Comparison of ENCODE assay signal across 2 cellular contexts in genomic region chr9:119736478-119737454, GRCh38.
TF ChIP-seq lines count a peak whose summit lies in the region.

No MANE protein-coding gene starts in this region.

TF ChIP-seq in SK-N-SH, 30 proteins besides CTCF, POLR2A, EP300 and RAD21 (continued from another document):
- TF ChIP-seq JUND (IDR thresholded peaks at IDR 0.05) (no peak), NFIC (IDR thresholded peaks at IDR 0.05; ENCODE audit: borderline replicate concordance) (no peak)

TF ChIP-seq in SK-N-SH treated with all-trans-retinoic acid at 6 μM for 48 hours, 23 proteins besides CTCF, POLR2A, EP300 and RAD21 (continued from another document):
- no peak for TF ChIP-seq TSHZ2 (CRISPR knock-in tag; IDR thresholded peaks at IDR 0.05)
- no peak for TF ChIP-seq ESRRG (CRISPR knock-in tag; IDR thresholded peaks at IDR 0.05)
- no peak for TF ChIP-seq ZNF8 (CRISPR knock-in tag; IDR thresholded peaks at IDR 0.05)
- TF ChIP-seq GLIS3 (CRISPR knock-in tag; IDR thresholded peaks at IDR 0.05) = no peak
- TF ChIP-seq OSR1 (CRISPR knock-in tag; IDR thresholded peaks at IDR 0.05) = no peak
- TF ChIP-seq ZFP3 (CRISPR knock-in tag; IDR thresholded peaks at IDR 0.05) = no peak
- no peak for TF ChIP-seq ZNF565 (CRISPR knock-in tag; conservative IDR thresholded peaks at IDR 0.05; ENCODE audit: low read depth)
- TF ChIP-seq ARNTL (CRISPR knock-in tag; IDR thresholded peaks at IDR 0.05; ENCODE audit: borderline replicate concordance, low read depth) = no peak
- TF ChIP-seq TCF4 (CRISPR knock-in tag; IDR thresholded peaks at IDR 0.05; ENCODE audit: borderline replicate concordance) = no peak
- no peak for TF ChIP-seq ZC3H10 (CRISPR knock-in tag; IDR thresholded peaks at IDR 0.05)
